ENCODE assay signal across 32 cellular contexts in genomic region chr13:96449920-96450319, GRCh38.
"Had no signal": no experiment of that assay in that cellular context is flagged by ENCODE, and none has a peak within 500 bp of the region (broad histone marks: within the 10 kb centered on the region; RNA-seq: fewer than 3 reads in every experiment).

No MANE protein-coding gene starts in this region.

- ATAC-seq: activated naive CD4-positive, alpha-beta T cell treated with anti-CD3 and anti-CD28 coated beads, Interleukin-2, amount 50 U/mL, for 72 hours; activated naive CD8-positive, alpha-beta T cell treated with anti-CD3 and anti-CD28 coated beads, Interleukin-2, amount 50 U/mL, for 24 hours; activated T-cell treated with anti-CD3 and anti-CD28 coated beads, Interleukin-2, amount 50 U/mL, for 4 hours; activated T-cell treated with anti-CD3 and anti-CD28 coated beads, Interleukin-2, amount 50 U/mL, for 72 hours; activated T-helper 17 cell treated with anti-CD3 and anti-CD28 coated beads, Interleukin-2, amount 50 U/mL, for 72 hours; body of pancreas had no signal

- DNase-seq: activated effector memory CD4-positive, alpha-beta T cell treated with anti-CD3 and anti-CD28 coated beads, Interleukin-2, amount 50 U/mL, for 16 hours; activated effector memory CD4-positive, alpha-beta T cell treated with Interleukin-2 at 50 U/mL for 16 hours; activated gamma-delta T cell; activated gamma-delta T cell treated with Interleukin-2 at 50 U/mL for 16 hours; activated naive CD4-positive, alpha-beta T cell; activated naive CD4-positive, alpha-beta T cell treated with anti-CD3 and anti-CD28 coated beads for 36 hours; activated naive CD4-positive, alpha-beta T cell treated with anti-CD3 and anti-CD28 coated beads, Interleukin-2, amount 10 ng/mL, durations not matched to agents 7 days and 5 days; activated naive CD4-positive, alpha-beta T cell treated with anti-CD3 and anti-CD28 coated beads, Interleukin-2, amount 50 U/mL, for 16 hours; activated naive CD4-positive, alpha-beta T cell treated with Interleukin-2 at 50 U/mL for 16 hours; activated naive CD8-positive, alpha-beta T cell treated with anti-CD3 and anti-CD28 coated beads for 36 hours; activated naive CD8-positive, alpha-beta T cell treated with anti-CD3 and anti-CD28 coated beads, Interleukin-2, amount 10 ng/mL, durations not matched to agents 7 days and 5 days; activated naive CD8-positive, alpha-beta T cell treated with anti-CD3 and anti-CD28 coated beads, Interleukin-2, amount 50 U/mL, for 24 hours; activated T-cell treated with anti-CD3 and anti-CD28 coated beads, Interleukin-2, amount 50 U/mL, for 1 hour; activated T-cell treated with anti-CD3 and anti-CD28 coated beads, Interleukin-2, amount 50 U/mL, for 24 hours; activated T-cell treated with anti-CD3 and anti-CD28 coated beads, Interleukin-2, amount 50 U/mL, for 4 hours; activated T-cell treated with anti-CD3 and anti-CD28 coated beads, Interleukin-2, amount 50 U/mL, for 48 hours; activated T-cell treated with anti-CD3 and anti-CD28 coated beads, Interleukin-2, amount 50 U/mL, for 72 hours; adrenal gland; amniotic stem cell; amygdala; anterior cingulate cortex; aorta; body of pancreas; brain microvascular endothelial cell; caudate nucleus; central memory CD4-positive, alpha-beta T cell; cerebellar nuclear complex had no signal

- H3K27me3 ChIP-seq: adrenal gland, ascending aorta, body of pancreas, brain microvascular endothelial cell, breast epithelium, cardiac muscle cell had no signal

- H3K9me3 ChIP-seq: adrenal gland, ascending aorta, body of pancreas, breast epithelium had no signal

- H3K4me3 ChIP-seq: adrenal gland, ascending aorta, body of pancreas, breast epithelium, cardiac muscle cell had no signal

- H3K36me3 ChIP-seq: adrenal gland, ascending aorta, brain microvascular endothelial cell, breast epithelium, cardiac muscle cell had no signal

- H3K27ac ChIP-seq: adrenal gland, ascending aorta, body of pancreas, brain microvascular endothelial cell, breast epithelium, cardiac muscle cell had no signal

- H3K4me1 ChIP-seq: adrenal gland, ascending aorta, body of pancreas, breast epithelium had no signal
